11 cellular contexts compared by ENCODE assay signal in genomic region chr6:100879317-100879716, GRCh38. TPM values are rescaled to one million over a fixed set of nuclear protein-coding genes. Genes with fewer than 3 reads are reported as not detected.
A peak's percentile ranks its signal among the peaks of the same experiment; 100 is the strongest.
DNase-seq lines count a peak whose midpoint lies in the region; ATAC-seq and TF ChIP-seq lines count a peak whose summit lies in the region.
"Had no signal": no experiment of that assay in that cellular context is flagged by ENCODE, and none has a peak within 500 bp of the region (broad histone marks: within the 10 kb centered on the region; RNA-seq: fewer than 3 reads in every experiment).

No MANE protein-coding gene starts in this region.

- in situ Hi-C loops in GM13977 (cut with MboI; ENCODE audit: low pct_unique_long_range_greater_than_20kb, low sequenced_read_pairs, unreplicated experiment), result no loop called here

- no peak overlapping the region for H3K27ac Mint-ChIP-seq in neural progenitor cell

- H3K9me3 Mint-ChIP-seq in neural progenitor cell, result peaks cover 2% of the 10 kb centered on the region

- H3F3A ChIP-seq in MM.1S (ENCODE audit: insufficient read depth, low read length) (peaks cover 3% of the 10 kb centered on the region; the same call in 1 of the 2 replicates), neural progenitor cell (ENCODE audit: low read depth) (peaks cover 30% of the 10 kb centered on the region)

- H4K20me1 ChIP-seq in MM.1S (ENCODE audit: insufficient read depth, low read length) (no peaks in the 10 kb centered on the region; the same call in 1 of the 2 replicates), neural progenitor cell (ENCODE audit: low read depth) (no peaks in the 10 kb centered on the region)

- H3K4me1 ChIP-seq in MM.1S (ENCODE audit: low read length) (peaks cover 10% of the 10 kb centered on the region), endocrine pancreas (ENCODE audit: control insufficient read depth, insufficient read depth, low read length) (peaks cover 5% of the 10 kb centered on the region), neural progenitor cell (peaks cover 46% of the 10 kb centered on the region)

- peak overlapping the region; percentile 93 for H3K4me3 ChIP-seq in GM06990 (replicated peaks; ENCODE audit: low read depth, low read length)
- H3K4me3 ChIP-seq in MM.1S (ENCODE audit: low read length), result no peak overlapping the region
- peak overlapping the region; percentile 97 for H3K4me3 ChIP-seq in endocrine pancreas (ENCODE audit: control insufficient read depth, insufficient read depth, low read length)
- peak overlapping the region; percentile 81 for H3K4me3 ChIP-seq in neural progenitor cell

- no peaks in the 10 kb centered on the region for H3K9me3 ChIP-seq in MM.1S (replicated peaks; ENCODE audit: insufficient read depth, low read length)
- no peaks in the 10 kb centered on the region for H3K9me3 ChIP-seq in endocrine pancreas (ENCODE audit: control insufficient read depth, low read length)
- no peaks in the 10 kb centered on the region for H3K9me3 ChIP-seq in neural progenitor cell (ENCODE audit: low read depth)

- H3K4me2 ChIP-seq in MM.1S (ENCODE audit: low read depth, low read length) (peak overlapping the region; percentile 54; the same call in 1 of the 2 replicates), neural progenitor cell (peak overlapping the region; percentile 93)

- H3K9me2 ChIP-seq in MM.1S (replicated peaks; ENCODE audit: insufficient read depth, low read length), result no peaks in the 10 kb centered on the region

- no peak overlapping the region for H3K27ac ChIP-seq in MM.1S (ENCODE audit: low read length)
- H3K27ac ChIP-seq in neural progenitor cell, result no peak overlapping the region
- H3K27ac ChIP-seq: epithelial cell of prostate had no signal

- peak overlapping the region; percentile 58 for H3K4me3 Mint-ChIP-seq in neural progenitor cell

- peaks cover 4% of the 10 kb centered on the region for H3K27me3 Mint-ChIP-seq in neural progenitor cell (ENCODE audit: insufficient read depth, low read depth)

- H2AFZ ChIP-seq in MM.1S (ENCODE audit: low read length) (no peak overlapping the region), neural progenitor cell (replicated peaks) (no peak overlapping the region)

- ATAC-seq in HG03159 (IDR thresholded peaks at IDR 0.05; ENCODE audit: unreplicated experiment), result no peak

- TF ChIP-seq CTCF in GM06990 (IDR thresholded peaks at IDR 0.05; ENCODE audit: insufficient read depth, low read length, poor library complexity, severe bottlenecking) (no peak), MM.1S (IDR thresholded peaks at IDR 0.05; ENCODE audit: low read length) (no peak), neural progenitor cell (IDR thresholded peaks at IDR 0.05) (no peak), GM13977 (IDR thresholded peaks at IDR 0.05; ENCODE audit: extremely low read depth, insufficient read depth, missing control alignments) (no peak)

- H3K36me3 ChIP-seq in GM06990 (ENCODE audit: control insufficient read depth, insufficient read depth, low read length) (no peaks in the 10 kb centered on the region; the same call in 1 of the 2 replicates), MM.1S (replicated peaks; ENCODE audit: insufficient read depth, low read length) (0 out of 2 replicates have a peak, but pooled peaks cover 3% of the 10 kb centered on the region), endocrine pancreas (ENCODE audit: control insufficient read depth, insufficient read depth, low read length) (no peaks in the 10 kb centered on the region), neural progenitor cell (no peaks in the 10 kb centered on the region)

- H3K4me1 Mint-ChIP-seq in neural progenitor cell, result peaks cover 30% of the 10 kb centered on the region

- H3K79me2 ChIP-seq in MM.1S (ENCODE audit: low read length) (peaks cover 68% of the 10 kb centered on the region), neural progenitor cell (ENCODE audit: low read depth) (peaks cover 78% of the 10 kb centered on the region)

- no peak for DNase-seq in GM06990 (ENCODE audit: extremely low read depth, insufficient read length)
- no peak for DNase-seq in MM.1S
- peak; percentile 32 for DNase-seq in neural progenitor cell (ENCODE audit: low spot score)
- no peak for DNase-seq in Ammon's horn (ENCODE audit: low spot score)
- DNase-seq in GM13977 (ENCODE audit: low spot score), result no peak
- DNase-seq: amygdala, NCI-H1436, WERI-Rb-1 had no signal

- H3K9ac ChIP-seq in MM.1S (ENCODE audit: low read length), result no peak overlapping the region
- H3K9ac ChIP-seq in endocrine pancreas (ENCODE audit: control insufficient read depth, insufficient read depth, low read length), result no peak overlapping the region
- no peak overlapping the region for H3K9ac ChIP-seq in neural progenitor cell

- H3K27me3 ChIP-seq in GM06990 (replicated peaks; ENCODE audit: control insufficient read depth, insufficient read depth, low read length) (no peaks in the 10 kb centered on the region), MM.1S (replicated peaks; ENCODE audit: insufficient read depth, low read length) (no peaks in the 10 kb centered on the region), endocrine pancreas (ENCODE audit: control insufficient read depth, insufficient read depth, low read length) (no peaks in the 10 kb centered on the region), neural progenitor cell (no peaks in the 10 kb centered on the region)

- peaks cover 3% of the 10 kb centered on the region for H3K36me3 Mint-ChIP-seq in neural progenitor cell

RNA-seq across cellular contexts. Expression of gene ASCC3, which starts 1.8 kb away (rescaled TPM):
- total RNA-seq in neural progenitor cell (ENCODE audit: low replicate concordance), result 49.3 and 75.3 TPM in 2 replicates
